In genomic region chr1:41520951-41521742, GRCh38 we compare ENCODE assay signal across 12 cellular contexts. TPM values are rescaled to one million over a fixed set of nuclear protein-coding genes. Genes with fewer than 3 reads are reported as not detected.
"Had no signal": no experiment of that assay in that cellular context is flagged by ENCODE, and none has a peak within 500 bp of the region (broad histone marks: within the 10 kb centered on the region; RNA-seq: fewer than 3 reads in every experiment).

No MANE protein-coding gene starts in this region.

- H3K36me3 ChIP-seq: gastroesophageal sphincter, neutrophil, uterus had no signal

- ATAC-seq: gastroesophageal sphincter; heart right ventricle; stimulated activated effector memory CD8-positive, alpha-beta T cell treated with anti-CD3 and anti-CD28 coated beads, Interleukin-12 subunit alpha, Interleukin-12 subunit beta, amount 100 ng/mL, for 72 hours had no signal

- H3K9me3 ChIP-seq: gastroesophageal sphincter, heart right ventricle, lower lobe of right lung, neutrophil, uterus had no signal

- H3K27me3 ChIP-seq: dorsolateral prefrontal cortex, gastroesophageal sphincter, heart right ventricle, uterus had no signal

- DNase-seq: activated naive CD4-positive, alpha-beta T cell treated with Interleukin-2 at 50 U/mL for 16 hours; dorsolateral prefrontal cortex; heart right ventricle; lower lobe of right lung; midbrain; uterus had no signal

- H3K4me3 Mint-ChIP-seq: endodermal cell; stimulated activated effector memory CD8-positive, alpha-beta T cell treated with anti-CD3 and anti-CD28 coated beads, Interleukin-12 subunit alpha, Interleukin-12 subunit beta, amount 100 ng/mL, for 72 hours had no signal

- H3K4me1 ChIP-seq: uterus had no signal

- H3K4me1 Mint-ChIP-seq: endodermal cell had no signal

- H3K27ac ChIP-seq: dorsolateral prefrontal cortex, gastroesophageal sphincter, heart right ventricle, lower lobe of right lung, neutrophil, uterus had no signal

- H3K4me3 ChIP-seq: dorsolateral prefrontal cortex, gastroesophageal sphincter, heart right ventricle, lower lobe of right lung, uterus had no signal

- H3K9me3 Mint-ChIP-seq: endodermal cell; stimulated activated effector memory CD8-positive, alpha-beta T cell treated with anti-CD3 and anti-CD28 coated beads, Interleukin-12 subunit alpha, Interleukin-12 subunit beta, amount 100 ng/mL, for 72 hours had no signal

- H3K27ac Mint-ChIP-seq: endodermal cell; stimulated activated effector memory CD8-positive, alpha-beta T cell treated with anti-CD3 and anti-CD28 coated beads, Interleukin-12 subunit alpha, Interleukin-12 subunit beta, amount 100 ng/mL, for 72 hours had no signal

RNA-seq across cellular contexts. Expression of gene EDN2, which starts 36.7 kb away (rescaled TPM):
- total RNA-seq: activated CD8-positive, alpha-beta memory T cell treated with anti-CD3 and anti-CD28 coated beads for 36 hours; endodermal cell; T-helper 2 cell treated with Interferon-gamma antibody and Interleukin-4, amounts not matched to agents 100 ng/mL and 5 ng/mL, for 36 hours had no signal
